1 cellular context compared by ENCODE assay signal in genomic region chr15:43330780-43331086, GRCh38.
TF ChIP-seq lines count a peak whose summit lies in the region.

No MANE protein-coding gene starts in this region.

TF ChIP-seq in HepG2, 621 proteins besides CTCF, POLR2A, EP300 and RAD21 (continues in another document):
- peak; percentile 15; the same call in 1 of the 2 replicates for TF ChIP-seq ZNF878 (CRISPR knock-in tag; IDR thresholded peaks at IDR 0.05)
- no peak for TF ChIP-seq JARID2 (CRISPR knock-in tag; IDR thresholded peaks at IDR 0.05; ENCODE audit: insufficient replicate concordance)
- TF ChIP-seq TFE3 (CRISPR knock-in tag; IDR thresholded peaks at IDR 0.05) = no peak
- TF ChIP-seq KLF15 (CRISPR knock-in tag; IDR thresholded peaks at IDR 0.05; ENCODE audit: borderline replicate concordance) = no peak
- no peak for TF ChIP-seq ZBTB37 (CRISPR knock-in tag; IDR thresholded peaks at IDR 0.05)
- peak; percentile 70; the same call in 1 of the 2 replicates for TF ChIP-seq POLR2G (IDR thresholded peaks at IDR 0.05; ENCODE audit: low read depth, low read length)
- 0 out of 2 replicates have a peak, but pooled peaks have one; percentile 5 for TF ChIP-seq GLI4 (CRISPR knock-in tag; IDR thresholded peaks at IDR 0.05; ENCODE audit: borderline replicate concordance)
- TF ChIP-seq GMEB1 (CRISPR knock-in tag; IDR thresholded peaks at IDR 0.05; ENCODE audit: borderline replicate concordance) = no peak
- no peak for TF ChIP-seq ZNF704 (CRISPR knock-in tag; IDR thresholded peaks at IDR 0.05; ENCODE audit: borderline replicate concordance)
- 0 out of 2 replicates have a peak, but pooled peaks have one; percentile 30 for TF ChIP-seq ZNF383 (CRISPR knock-in tag; IDR thresholded peaks at IDR 0.05; ENCODE audit: borderline replicate concordance)
- no peak for TF ChIP-seq CSRNP2 (CRISPR knock-in tag; conservative IDR thresholded peaks at IDR 0.05; ENCODE audit: low read depth)
- TF ChIP-seq ZNF616 (CRISPR knock-in tag; IDR thresholded peaks at IDR 0.05; ENCODE audit: low read depth) = no peak
- TF ChIP-seq ZNF577 (CRISPR knock-in tag; IDR thresholded peaks at IDR 0.05; ENCODE audit: borderline replicate concordance, low read depth) = no peak
- no peak for TF ChIP-seq CSRNP1 (CRISPR knock-in tag; IDR thresholded peaks at IDR 0.05)
- TF ChIP-seq JUNB (CRISPR knock-in tag; IDR thresholded peaks at IDR 0.05; ENCODE audit: borderline replicate concordance) = no peak
- no peak; the same call in 1 of the 2 replicates for TF ChIP-seq PRDM10 (CRISPR knock-in tag; IDR thresholded peaks at IDR 0.05; ENCODE audit: low read depth)
- no peak for TF ChIP-seq KLF13 (CRISPR knock-in tag; IDR thresholded peaks at IDR 0.05)
- no peak for TF ChIP-seq SMC3 (IDR thresholded peaks at IDR 0.05; ENCODE audit: low read length)
- no peak for TF ChIP-seq ZNF747 (CRISPR knock-in tag; IDR thresholded peaks at IDR 0.05; ENCODE audit: borderline replicate concordance)
- TF ChIP-seq ADNP (CRISPR knock-in tag; IDR thresholded peaks at IDR 0.05) = no peak
- TF ChIP-seq KDM3A (CRISPR knock-in tag; IDR thresholded peaks at IDR 0.05; ENCODE audit: low read depth) = no peak
- no peak for TF ChIP-seq HES4 (CRISPR knock-in tag; IDR thresholded peaks at IDR 0.05; ENCODE audit: borderline replicate concordance)
- TF ChIP-seq ZFP37 (CRISPR knock-in tag; IDR thresholded peaks at IDR 0.05; ENCODE audit: borderline replicate concordance) = no peak
- no peak; the same call in 1 of the 2 replicates for TF ChIP-seq NR2F2 (IDR thresholded peaks at IDR 0.05; ENCODE audit: borderline replicate concordance, low read depth)
- no peak for TF ChIP-seq ZBTB7B (CRISPR knock-in tag; IDR thresholded peaks at IDR 0.05)
- TF ChIP-seq RFX5 (IDR thresholded peaks at IDR 0.05; ENCODE audit: low read depth, low read length) = no peak
- TF ChIP-seq REXO4 (CRISPR knock-in tag; IDR thresholded peaks at IDR 0.05; ENCODE audit: borderline replicate concordance) = no peak
- TF ChIP-seq ZNF841 (CRISPR knock-in tag; IDR thresholded peaks at IDR 0.05; ENCODE audit: borderline replicate concordance) = no peak
- 0 out of 2 replicates have a peak, but pooled peaks have one; percentile 6 for TF ChIP-seq ZBTB25 (CRISPR knock-in tag; IDR thresholded peaks at IDR 0.05)
- no peak for TF ChIP-seq STAG1 (CRISPR knock-in tag; IDR thresholded peaks at IDR 0.05)
- no peak for TF ChIP-seq ATF3 (CRISPR knock-in tag; IDR thresholded peaks at IDR 0.05)
- no peak for TF ChIP-seq GATA4 (IDR thresholded peaks at IDR 0.05; ENCODE audit: borderline replicate concordance, low read depth)
- no peak for TF ChIP-seq ZNF34 (CRISPR knock-in tag; IDR thresholded peaks at IDR 0.05; ENCODE audit: borderline replicate concordance)
- TF ChIP-seq ELF1 (CRISPR knock-in tag; IDR thresholded peaks at IDR 0.05) = no peak
- no peak for TF ChIP-seq ATF6 (CRISPR knock-in tag; conservative IDR thresholded peaks at IDR 0.05)
- no peak for TF ChIP-seq XRCC5 (optimal IDR thresholded peaks at IDR 0.05; ENCODE audit: low read length)
- TF ChIP-seq HNF4A (CRISPR knock-in tag; IDR thresholded peaks at IDR 0.05) = no peak
- TF ChIP-seq KLF12 (CRISPR knock-in tag; IDR thresholded peaks at IDR 0.05; ENCODE audit: borderline replicate concordance) = no peak
- no peak; the same call in 1 of the 2 replicates for TF ChIP-seq CREM (IDR thresholded peaks at IDR 0.05)
- no peak for TF ChIP-seq CREM (CRISPR knock-in tag; IDR thresholded peaks at IDR 0.05)
- 0 out of 2 replicates have a peak, but pooled peaks have one; percentile 15 for TF ChIP-seq MED1 (CRISPR knock-in tag; IDR thresholded peaks at IDR 0.05)
- no peak for TF ChIP-seq LBX2 (CRISPR knock-in tag; IDR thresholded peaks at IDR 0.05; ENCODE audit: borderline replicate concordance)
- TF ChIP-seq ARID2 (CRISPR knock-in tag; IDR thresholded peaks at IDR 0.05; ENCODE audit: borderline replicate concordance) = 0 out of 2 replicates have a peak, but pooled peaks have one; percentile 61
- 0 out of 2 replicates have a peak, but pooled peaks have one; percentile 33 for TF ChIP-seq ZNF782 (CRISPR knock-in tag; IDR thresholded peaks at IDR 0.05; ENCODE audit: borderline replicate concordance)
- TF ChIP-seq MAFF (IDR thresholded peaks at IDR 0.05; ENCODE audit: low read depth, low read length) = no peak
